In the genomic region with DNA sequence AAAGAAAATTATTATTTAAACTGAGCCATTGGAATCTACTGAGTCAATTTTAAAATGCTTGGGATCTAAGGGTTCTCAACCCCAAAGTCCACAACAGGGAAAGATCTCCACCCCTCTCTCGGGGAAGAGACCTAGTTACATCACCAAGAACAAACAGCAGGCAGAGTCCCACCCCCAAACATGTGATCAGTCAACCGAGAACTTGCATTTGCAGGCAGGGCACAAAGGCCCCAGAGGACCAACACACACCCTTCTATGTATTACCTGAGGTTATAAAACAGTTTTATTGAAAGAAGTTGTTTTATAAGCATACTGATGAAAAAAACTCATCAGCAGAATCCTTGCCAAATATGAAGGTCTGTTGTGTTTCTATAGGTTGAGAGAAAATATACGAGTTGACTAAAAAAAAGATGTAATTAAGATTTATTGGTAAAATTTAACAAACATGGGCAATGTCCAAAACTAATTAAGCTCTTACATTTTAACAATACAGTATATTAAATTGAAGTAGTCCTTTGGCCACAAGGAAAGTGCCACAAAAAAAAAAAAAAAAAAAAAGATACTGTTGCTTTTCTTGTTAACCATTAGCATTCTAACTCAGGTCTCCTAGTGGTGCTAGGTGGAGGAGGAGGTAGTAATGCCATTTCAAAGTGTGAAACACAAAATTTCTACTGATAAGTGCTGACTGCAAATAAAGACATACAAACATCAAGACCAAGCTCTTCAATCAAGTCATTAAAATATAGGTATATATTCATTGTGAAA, we compare ENCODE assay signal across 1 cellular context.
TF ChIP-seq lines count a peak whose summit lies in the region.

No MANE protein-coding gene starts in this region.

TF ChIP-seq in HepG2, 621 proteins besides CTCF, POLR2A, EP300 and RAD21 (continued from another document and continues in another):
- TF ChIP-seq UBTF (CRISPR knock-in tag; IDR thresholded peaks at IDR 0.05) (no peak), ZNF619 (CRISPR knock-in tag; IDR thresholded peaks at IDR 0.05) (no peak), HNRNPH1 (optimal IDR thresholded peaks at IDR 0.05; ENCODE audit: low read depth, low read length) (no peak), ZUFSP (CRISPR knock-in tag; IDR thresholded peaks at IDR 0.05; ENCODE audit: borderline replicate concordance) (no peak), PHB2 (IDR thresholded peaks at IDR 0.05; ENCODE audit: partially characterized antibody) (no peak), CREM (IDR thresholded peaks at IDR 0.05) (peak; percentile 62; the same call in 1 of the 2 replicates), CREM (CRISPR knock-in tag; IDR thresholded peaks at IDR 0.05) (no peak), SP2 (CRISPR knock-in tag; IDR thresholded peaks at IDR 0.05) (no peak), ARNT (IDR thresholded peaks at IDR 0.05) (no peak), GZF1 (CRISPR knock-in tag; IDR thresholded peaks at IDR 0.05) (no peak), POLR2G (IDR thresholded peaks at IDR 0.05; ENCODE audit: low read depth, low read length) (no peak), TIGD3 (CRISPR knock-in tag; IDR thresholded peaks at IDR 0.05; ENCODE audit: borderline replicate concordance) (no peak), BORCS8-MEF2B (CRISPR knock-in tag; IDR thresholded peaks at IDR 0.05) (no peak), ZNF672 (CRISPR knock-in tag; IDR thresholded peaks at IDR 0.05) (no peak), TSC22D2 (CRISPR knock-in tag; IDR thresholded peaks at IDR 0.05; ENCODE audit: borderline replicate concordance) (no peak), EED (CRISPR knock-in tag; IDR thresholded peaks at IDR 0.05) (no peak), GATAD2A (CRISPR knock-in tag; IDR thresholded peaks at IDR 0.05) (peak; percentile 83), MAFG (CRISPR knock-in tag; IDR thresholded peaks at IDR 0.05) (no peak), ZBTB42 (CRISPR knock-in tag; IDR thresholded peaks at IDR 0.05) (no peak), AHR (CRISPR knock-in tag; IDR thresholded peaks at IDR 0.05) (no peak), ZNF138 (CRISPR knock-in tag; IDR thresholded peaks at IDR 0.05; ENCODE audit: low read depth) (no peak), CHCHD3 (CRISPR knock-in tag; IDR thresholded peaks at IDR 0.05) (no peak), KAT8 (CRISPR knock-in tag; IDR thresholded peaks at IDR 0.05) (peak; percentile 66; the same call in 1 of the 2 replicates), ZNF543 (CRISPR knock-in tag; IDR thresholded peaks at IDR 0.05) (no peak), SAP130 (CRISPR knock-in tag; IDR thresholded peaks at IDR 0.05; ENCODE audit: low read depth) (peak; percentile 87), NR2F6 (IDR thresholded peaks at IDR 0.05) (peak; percentile 51; the same call in 1 of the 2 replicates), NR2F6 (CRISPR knock-in tag; IDR thresholded peaks at IDR 0.05) (peak; percentile 65; the same call in 1 of the 2 replicates), ZNF878 (CRISPR knock-in tag; IDR thresholded peaks at IDR 0.05) (no peak), E2F2 (CRISPR knock-in tag; IDR thresholded peaks at IDR 0.05; ENCODE audit: borderline replicate concordance) (no peak), XBP1 (CRISPR knock-in tag; IDR thresholded peaks at IDR 0.05) (no peak), CEBPG (CRISPR knock-in tag; IDR thresholded peaks at IDR 0.05) (peak; percentile 85), TBL1XR1 (IDR thresholded peaks at IDR 0.05; ENCODE audit: borderline replicate concordance, low read length, partially characterized antibody) (no peak), ZNF891 (CRISPR knock-in tag; IDR thresholded peaks at IDR 0.05) (no peak), ZNF431 (CRISPR knock-in tag; IDR thresholded peaks at IDR 0.05; ENCODE audit: borderline replicate concordance, low read depth) (no peak), ZNF83 (CRISPR knock-in tag; IDR thresholded peaks at IDR 0.05; ENCODE audit: borderline replicate concordance) (no peak), ZNF552 (CRISPR knock-in tag; IDR thresholded peaks at IDR 0.05; ENCODE audit: borderline replicate concordance) (no peak), FLYWCH1 (CRISPR knock-in tag; IDR thresholded peaks at IDR 0.05) (no peak), BHLHE40 (IDR thresholded peaks at IDR 0.05; ENCODE audit: low read length) (no peak), TFDP2 (CRISPR knock-in tag; IDR thresholded peaks at IDR 0.05) (no peak), MAF1 (CRISPR knock-in tag; IDR thresholded peaks at IDR 0.05; ENCODE audit: borderline replicate concordance) (no peak), ZC3H13 (CRISPR knock-in tag; IDR thresholded peaks at IDR 0.05) (no peak), ZBTB21 (CRISPR knock-in tag; IDR thresholded peaks at IDR 0.05) (no peak), RXRB (CRISPR knock-in tag; IDR thresholded peaks at IDR 0.05; ENCODE audit: borderline replicate concordance) (peak; percentile 84; the same call in 1 of the 2 replicates), ZNF567 (CRISPR knock-in tag; IDR thresholded peaks at IDR 0.05; ENCODE audit: borderline replicate concordance) (no peak), FOSL1 (CRISPR knock-in tag; IDR thresholded peaks at IDR 0.05; ENCODE audit: borderline replicate concordance) (no peak), ARID2 (CRISPR knock-in tag; IDR thresholded peaks at IDR 0.05; ENCODE audit: borderline replicate concordance) (no peak), PRMT3 (CRISPR knock-in tag; IDR thresholded peaks at IDR 0.05; ENCODE audit: borderline replicate concordance, low read depth) (no peak), MTA3 (CRISPR knock-in tag; IDR thresholded peaks at IDR 0.05) (no peak), ZNF337 (CRISPR knock-in tag; IDR thresholded peaks at IDR 0.05; ENCODE audit: borderline replicate concordance, low read depth) (no peak), ZFP37 (CRISPR knock-in tag; IDR thresholded peaks at IDR 0.05; ENCODE audit: borderline replicate concordance) (no peak), MXD1 (CRISPR knock-in tag; IDR thresholded peaks at IDR 0.05) (no peak), TBX3 (IDR thresholded peaks at IDR 0.05; ENCODE audit: borderline replicate concordance) (no peak), BRCA1 (CRISPR knock-in tag; IDR thresholded peaks at IDR 0.05) (no peak)
- TF ChIP-seq, protein P1, sequence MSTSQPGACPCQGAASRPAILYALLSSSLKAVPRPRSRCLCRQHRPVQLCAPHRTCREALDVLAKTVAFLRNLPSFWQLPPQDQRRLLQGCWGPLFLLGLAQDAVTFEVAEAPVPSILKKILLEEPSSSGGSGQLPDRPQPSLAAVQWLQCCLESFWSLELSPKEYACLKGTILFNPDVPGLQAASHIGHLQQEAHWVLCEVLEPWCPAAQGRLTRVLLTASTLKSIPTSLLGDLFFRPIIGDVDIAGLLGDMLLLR (CRISPR knock-in tag; IDR thresholded peaks at IDR 0.05), result no peak
- TF ChIP-seq, protein P2, sequence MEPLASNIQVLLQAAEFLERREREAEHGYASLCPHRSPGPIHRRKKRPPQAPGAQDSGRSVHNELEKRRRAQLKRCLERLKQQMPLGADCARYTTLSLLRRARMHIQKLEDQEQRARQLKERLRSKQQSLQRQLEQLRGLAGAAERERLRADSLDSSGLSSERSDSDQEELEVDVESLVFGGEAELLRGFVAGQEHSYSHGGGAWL (CRISPR knock-in tag; IDR thresholded peaks at IDR 0.05), result no peak
- TF ChIP-seq, protein P3, sequence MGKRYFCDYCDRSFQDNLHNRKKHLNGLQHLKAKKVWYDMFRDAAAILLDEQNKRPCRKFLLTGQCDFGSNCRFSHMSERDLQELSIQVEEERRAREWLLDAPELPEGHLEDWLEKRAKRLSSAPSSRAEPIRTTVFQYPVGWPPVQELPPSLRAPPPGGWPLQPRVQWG (CRISPR knock-in tag; IDR thresholded peaks at IDR 0.05; ENCODE audit: borderline replicate concordance, low read depth), result no peak
- TF ChIP-seq, protein P4, sequence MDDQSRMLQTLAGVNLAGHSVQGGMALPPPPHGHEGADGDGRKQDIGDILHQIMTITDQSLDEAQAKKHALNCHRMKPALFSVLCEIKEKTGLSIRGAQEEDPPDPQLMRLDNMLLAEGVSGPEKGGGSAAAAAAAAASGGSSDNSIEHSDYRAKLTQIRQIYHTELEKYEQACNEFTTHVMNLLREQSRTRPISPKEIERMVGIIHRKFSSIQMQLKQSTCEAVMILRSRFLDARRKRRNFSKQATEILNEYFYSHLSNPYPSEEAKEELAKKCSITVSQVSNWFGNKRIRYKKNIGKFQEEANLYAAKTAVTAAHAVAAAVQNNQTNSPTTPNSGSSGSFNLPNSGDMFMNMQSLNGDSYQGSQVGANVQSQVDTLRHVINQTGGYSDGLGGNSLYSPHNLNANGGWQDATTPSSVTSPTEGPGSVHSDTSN (CRISPR knock-in tag; IDR thresholded peaks at IDR 0.05; ENCODE audit: borderline replicate concordance), result no peak
- TF ChIP-seq, protein P5, sequence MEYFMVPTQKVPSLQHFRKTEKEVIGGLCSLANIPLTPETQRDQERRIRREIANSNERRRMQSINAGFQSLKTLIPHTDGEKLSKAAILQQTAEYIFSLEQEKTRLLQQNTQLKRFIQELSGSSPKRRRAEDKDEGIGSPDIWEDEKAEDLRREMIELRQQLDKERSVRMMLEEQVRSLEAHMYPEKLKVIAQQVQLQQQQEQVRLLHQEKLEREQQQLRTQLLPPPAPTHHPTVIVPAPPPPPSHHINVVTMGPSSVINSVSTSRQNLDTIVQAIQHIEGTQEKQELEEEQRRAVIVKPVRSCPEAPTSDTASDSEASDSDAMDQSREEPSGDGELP (IDR thresholded peaks at IDR 0.05; ENCODE audit: borderline replicate concordance, low read depth), result peak; percentile 91
- TF ChIP-seq, protein P6, sequence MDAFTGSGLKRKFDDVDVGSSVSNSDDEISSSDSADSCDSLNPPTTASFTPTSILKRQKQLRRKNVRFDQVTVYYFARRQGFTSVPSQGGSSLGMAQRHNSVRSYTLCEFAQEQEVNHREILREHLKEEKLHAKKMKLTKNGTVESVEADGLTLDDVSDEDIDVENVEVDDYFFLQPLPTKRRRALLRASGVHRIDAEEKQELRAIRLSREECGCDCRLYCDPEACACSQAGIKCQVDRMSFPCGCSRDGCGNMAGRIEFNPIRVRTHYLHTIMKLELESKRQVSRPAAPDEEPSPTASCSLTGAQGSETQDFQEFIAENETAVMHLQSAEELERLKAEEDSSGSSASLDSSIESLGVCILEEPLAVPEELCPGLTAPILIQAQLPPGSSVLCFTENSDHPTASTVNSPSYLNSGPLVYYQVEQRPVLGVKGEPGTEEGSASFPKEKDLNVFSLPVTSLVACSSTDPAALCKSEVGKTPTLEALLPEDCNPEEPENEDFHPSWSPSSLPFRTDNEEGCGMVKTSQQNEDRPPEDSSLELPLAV (CRISPR knock-in tag; conservative IDR thresholded peaks at IDR 0.05; ENCODE audit: low read depth), result no peak
